ENCODE assay signal across 1 cellular context in the genomic region with DNA sequence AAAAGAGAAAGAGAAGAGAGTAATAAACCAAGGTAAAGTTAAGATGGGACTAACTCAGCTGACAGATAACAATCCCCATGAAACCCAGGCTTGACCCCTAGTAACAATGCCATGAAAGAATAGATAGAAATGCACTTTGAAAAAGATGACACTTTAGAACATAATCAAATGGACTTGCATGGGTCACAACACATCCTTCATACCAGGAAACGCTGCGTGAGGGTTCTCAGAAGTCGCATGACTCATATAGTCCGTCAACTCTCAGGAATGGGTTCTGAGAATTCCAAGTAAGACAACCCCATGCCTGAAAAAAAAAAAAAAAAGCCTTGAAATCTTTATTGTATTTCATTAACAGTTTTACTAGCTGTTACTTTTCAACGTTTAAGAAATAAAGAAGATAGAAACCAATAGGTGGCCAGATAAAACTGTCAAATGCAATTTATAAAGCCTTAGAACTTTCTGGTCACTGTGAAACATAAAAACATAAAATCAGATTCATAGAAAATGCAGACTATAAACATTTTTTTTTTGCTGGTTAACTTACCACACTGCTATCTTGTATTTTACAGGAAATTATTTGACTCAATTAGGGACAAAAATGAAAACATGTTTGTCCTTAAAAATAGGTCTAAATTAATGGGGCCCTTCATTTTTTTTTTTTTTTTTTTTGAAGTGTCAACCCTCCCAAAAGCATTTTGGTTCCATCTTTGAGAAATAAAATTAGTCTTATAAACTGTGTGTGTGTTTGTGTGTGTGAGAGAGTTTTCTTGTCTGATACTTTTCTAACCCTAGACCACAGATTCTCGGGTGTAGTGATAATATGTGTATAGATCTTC.
TF ChIP-seq lines count a peak whose summit lies in the region.

No MANE protein-coding gene starts in this region.

TF ChIP-seq in K562, 482 proteins besides CTCF, POLR2A, EP300 and RAD21 (continued from another document and continues in another):
- TF ChIP-seq, protein P1, sequence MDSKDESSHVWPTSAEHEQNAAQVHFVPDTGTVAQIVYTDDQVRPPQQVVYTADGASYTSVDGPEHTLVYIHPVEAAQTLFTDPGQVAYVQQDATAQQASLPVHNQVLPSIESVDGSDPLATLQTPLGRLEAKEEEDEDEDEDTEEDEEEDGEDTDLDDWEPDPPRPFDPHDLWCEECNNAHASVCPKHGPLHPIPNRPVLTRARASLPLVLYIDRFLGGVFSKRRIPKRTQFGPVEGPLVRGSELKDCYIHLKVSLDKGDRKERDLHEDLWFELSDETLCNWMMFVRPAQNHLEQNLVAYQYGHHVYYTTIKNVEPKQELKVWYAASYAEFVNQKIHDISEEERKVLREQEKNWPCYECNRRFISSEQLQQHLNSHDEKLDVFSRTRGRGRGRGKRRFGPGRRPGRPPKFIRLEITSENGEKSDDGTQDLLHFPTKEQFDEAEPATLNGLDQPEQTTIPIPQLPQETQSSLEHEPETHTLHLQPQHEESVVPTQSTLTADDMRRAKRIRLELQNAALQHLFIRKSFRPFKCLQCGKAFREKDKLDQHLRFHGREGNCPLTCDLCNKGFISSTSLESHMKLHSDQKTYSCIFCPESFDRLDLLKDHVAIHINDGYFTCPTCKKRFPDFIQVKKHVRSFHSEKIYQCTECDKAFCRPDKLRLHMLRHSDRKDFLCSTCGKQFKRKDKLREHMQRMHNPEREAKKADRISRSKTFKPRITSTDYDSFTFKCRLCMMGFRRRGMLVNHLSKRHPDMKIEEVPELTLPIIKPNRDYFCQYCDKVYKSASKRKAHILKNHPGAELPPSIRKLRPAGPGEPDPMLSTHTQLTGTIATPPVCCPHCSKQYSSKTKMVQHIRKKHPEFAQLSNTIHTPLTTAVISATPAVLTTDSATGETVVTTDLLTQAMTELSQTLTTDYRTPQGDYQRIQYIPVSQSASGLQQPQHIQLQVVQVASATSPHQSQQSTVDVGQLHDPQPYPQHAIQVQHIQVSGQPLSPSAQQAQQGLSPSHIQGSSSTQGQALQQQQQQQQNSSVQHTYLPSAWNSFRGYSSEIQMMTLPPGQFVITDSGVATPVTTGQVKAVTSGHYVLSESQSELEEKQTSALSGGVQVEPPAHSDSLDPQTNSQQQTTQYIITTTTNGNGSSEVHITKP (IDR thresholded peaks at IDR 0.05; ENCODE audit: partially characterized antibody), result no peak
- TF ChIP-seq RBM39 (optimal IDR thresholded peaks at IDR 0.05; ENCODE audit: low read depth, low read length), result no peak
- TF ChIP-seq ZKSCAN1 (IDR thresholded peaks at IDR 0.05; ENCODE audit: low read depth, low read length), result no peak
- TF ChIP-seq, protein P2, sequence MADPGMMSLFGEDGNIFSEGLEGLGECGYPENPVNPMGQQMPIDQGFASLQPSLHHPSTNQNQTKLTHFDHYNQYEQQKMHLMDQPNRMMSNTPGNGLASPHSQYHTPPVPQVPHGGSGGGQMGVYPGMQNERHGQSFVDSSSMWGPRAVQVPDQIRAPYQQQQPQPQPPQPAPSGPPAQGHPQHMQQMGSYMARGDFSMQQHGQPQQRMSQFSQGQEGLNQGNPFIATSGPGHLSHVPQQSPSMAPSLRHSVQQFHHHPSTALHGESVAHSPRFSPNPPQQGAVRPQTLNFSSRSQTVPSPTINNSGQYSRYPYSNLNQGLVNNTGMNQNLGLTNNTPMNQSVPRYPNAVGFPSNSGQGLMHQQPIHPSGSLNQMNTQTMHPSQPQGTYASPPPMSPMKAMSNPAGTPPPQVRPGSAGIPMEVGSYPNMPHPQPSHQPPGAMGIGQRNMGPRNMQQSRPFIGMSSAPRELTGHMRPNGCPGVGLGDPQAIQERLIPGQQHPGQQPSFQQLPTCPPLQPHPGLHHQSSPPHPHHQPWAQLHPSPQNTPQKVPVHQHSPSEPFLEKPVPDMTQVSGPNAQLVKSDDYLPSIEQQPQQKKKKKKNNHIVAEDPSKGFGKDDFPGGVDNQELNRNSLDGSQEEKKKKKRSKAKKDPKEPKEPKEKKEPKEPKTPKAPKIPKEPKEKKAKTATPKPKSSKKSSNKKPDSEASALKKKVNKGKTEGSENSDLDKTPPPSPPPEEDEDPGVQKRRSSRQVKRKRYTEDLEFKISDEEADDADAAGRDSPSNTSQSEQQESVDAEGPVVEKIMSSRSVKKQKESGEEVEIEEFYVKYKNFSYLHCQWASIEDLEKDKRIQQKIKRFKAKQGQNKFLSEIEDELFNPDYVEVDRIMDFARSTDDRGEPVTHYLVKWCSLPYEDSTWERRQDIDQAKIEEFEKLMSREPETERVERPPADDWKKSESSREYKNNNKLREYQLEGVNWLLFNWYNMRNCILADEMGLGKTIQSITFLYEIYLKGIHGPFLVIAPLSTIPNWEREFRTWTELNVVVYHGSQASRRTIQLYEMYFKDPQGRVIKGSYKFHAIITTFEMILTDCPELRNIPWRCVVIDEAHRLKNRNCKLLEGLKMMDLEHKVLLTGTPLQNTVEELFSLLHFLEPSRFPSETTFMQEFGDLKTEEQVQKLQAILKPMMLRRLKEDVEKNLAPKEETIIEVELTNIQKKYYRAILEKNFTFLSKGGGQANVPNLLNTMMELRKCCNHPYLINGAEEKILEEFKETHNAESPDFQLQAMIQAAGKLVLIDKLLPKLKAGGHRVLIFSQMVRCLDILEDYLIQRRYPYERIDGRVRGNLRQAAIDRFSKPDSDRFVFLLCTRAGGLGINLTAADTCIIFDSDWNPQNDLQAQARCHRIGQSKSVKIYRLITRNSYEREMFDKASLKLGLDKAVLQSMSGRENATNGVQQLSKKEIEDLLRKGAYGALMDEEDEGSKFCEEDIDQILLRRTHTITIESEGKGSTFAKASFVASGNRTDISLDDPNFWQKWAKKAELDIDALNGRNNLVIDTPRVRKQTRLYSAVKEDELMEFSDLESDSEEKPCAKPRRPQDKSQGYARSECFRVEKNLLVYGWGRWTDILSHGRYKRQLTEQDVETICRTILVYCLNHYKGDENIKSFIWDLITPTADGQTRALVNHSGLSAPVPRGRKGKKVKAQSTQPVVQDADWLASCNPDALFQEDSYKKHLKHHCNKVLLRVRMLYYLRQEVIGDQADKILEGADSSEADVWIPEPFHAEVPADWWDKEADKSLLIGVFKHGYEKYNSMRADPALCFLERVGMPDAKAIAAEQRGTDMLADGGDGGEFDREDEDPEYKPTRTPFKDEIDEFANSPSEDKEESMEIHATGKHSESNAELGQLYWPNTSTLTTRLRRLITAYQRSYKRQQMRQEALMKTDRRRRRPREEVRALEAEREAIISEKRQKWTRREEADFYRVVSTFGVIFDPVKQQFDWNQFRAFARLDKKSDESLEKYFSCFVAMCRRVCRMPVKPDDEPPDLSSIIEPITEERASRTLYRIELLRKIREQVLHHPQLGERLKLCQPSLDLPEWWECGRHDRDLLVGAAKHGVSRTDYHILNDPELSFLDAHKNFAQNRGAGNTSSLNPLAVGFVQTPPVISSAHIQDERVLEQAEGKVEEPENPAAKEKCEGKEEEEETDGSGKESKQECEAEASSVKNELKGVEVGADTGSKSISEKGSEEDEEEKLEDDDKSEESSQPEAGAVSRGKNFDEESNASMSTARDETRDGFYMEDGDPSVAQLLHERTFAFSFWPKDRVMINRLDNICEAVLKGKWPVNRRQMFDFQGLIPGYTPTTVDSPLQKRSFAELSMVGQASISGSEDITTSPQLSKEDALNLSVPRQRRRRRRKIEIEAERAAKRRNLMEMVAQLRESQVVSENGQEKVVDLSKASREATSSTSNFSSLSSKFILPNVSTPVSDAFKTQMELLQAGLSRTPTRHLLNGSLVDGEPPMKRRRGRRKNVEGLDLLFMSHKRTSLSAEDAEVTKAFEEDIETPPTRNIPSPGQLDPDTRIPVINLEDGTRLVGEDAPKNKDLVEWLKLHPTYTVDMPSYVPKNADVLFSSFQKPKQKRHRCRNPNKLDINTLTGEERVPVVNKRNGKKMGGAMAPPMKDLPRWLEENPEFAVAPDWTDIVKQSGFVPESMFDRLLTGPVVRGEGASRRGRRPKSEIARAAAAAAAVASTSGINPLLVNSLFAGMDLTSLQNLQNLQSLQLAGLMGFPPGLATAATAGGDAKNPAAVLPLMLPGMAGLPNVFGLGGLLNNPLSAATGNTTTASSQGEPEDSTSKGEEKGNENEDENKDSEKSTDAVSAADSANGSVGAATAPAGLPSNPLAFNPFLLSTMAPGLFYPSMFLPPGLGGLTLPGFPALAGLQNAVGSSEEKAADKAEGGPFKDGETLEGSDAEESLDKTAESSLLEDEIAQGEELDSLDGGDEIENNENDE (IDR thresholded peaks at IDR 0.05; ENCODE audit: low read depth, low read length), result no peak
- 0 out of 2 replicates have a peak, but pooled peaks have one; percentile 77 for TF ChIP-seq NFATC3 (IDR thresholded peaks at IDR 0.05)
- TF ChIP-seq DMBX1 (CRISPR knock-in tag; IDR thresholded peaks at IDR 0.05; ENCODE audit: borderline replicate concordance), result no peak
- TF ChIP-seq FOXJ2 (tag; IDR thresholded peaks at IDR 0.05), result no peak
- no peak for TF ChIP-seq NFXL1 (CRISPR knock-in tag; IDR thresholded peaks at IDR 0.05)
- TF ChIP-seq, protein P3, sequence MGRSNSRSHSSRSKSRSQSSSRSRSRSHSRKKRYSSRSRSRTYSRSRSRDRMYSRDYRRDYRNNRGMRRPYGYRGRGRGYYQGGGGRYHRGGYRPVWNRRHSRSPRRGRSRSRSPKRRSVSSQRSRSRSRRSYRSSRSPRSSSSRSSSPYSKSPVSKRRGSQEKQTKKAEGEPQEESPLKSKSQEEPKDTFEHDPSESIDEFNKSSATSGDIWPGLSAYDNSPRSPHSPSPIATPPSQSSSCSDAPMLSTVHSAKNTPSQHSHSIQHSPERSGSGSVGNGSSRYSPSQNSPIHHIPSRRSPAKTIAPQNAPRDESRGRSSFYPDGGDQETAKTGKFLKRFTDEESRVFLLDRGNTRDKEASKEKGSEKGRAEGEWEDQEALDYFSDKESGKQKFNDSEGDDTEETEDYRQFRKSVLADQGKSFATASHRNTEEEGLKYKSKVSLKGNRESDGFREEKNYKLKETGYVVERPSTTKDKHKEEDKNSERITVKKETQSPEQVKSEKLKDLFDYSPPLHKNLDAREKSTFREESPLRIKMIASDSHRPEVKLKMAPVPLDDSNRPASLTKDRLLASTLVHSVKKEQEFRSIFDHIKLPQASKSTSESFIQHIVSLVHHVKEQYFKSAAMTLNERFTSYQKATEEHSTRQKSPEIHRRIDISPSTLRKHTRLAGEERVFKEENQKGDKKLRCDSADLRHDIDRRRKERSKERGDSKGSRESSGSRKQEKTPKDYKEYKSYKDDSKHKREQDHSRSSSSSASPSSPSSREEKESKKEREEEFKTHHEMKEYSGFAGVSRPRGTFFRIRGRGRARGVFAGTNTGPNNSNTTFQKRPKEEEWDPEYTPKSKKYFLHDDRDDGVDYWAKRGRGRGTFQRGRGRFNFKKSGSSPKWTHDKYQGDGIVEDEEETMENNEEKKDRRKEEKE (IDR thresholded peaks at IDR 0.05; ENCODE audit: borderline replicate concordance in 1 of 2, control insufficient read depth in 1 of 2, low read depth in 2 of 2, low read length in 1 of 2), result no peak
- no peak for TF ChIP-seq PURB (CRISPR knock-in tag; IDR thresholded peaks at IDR 0.05; ENCODE audit: low read depth)
- TF ChIP-seq, protein P4, sequence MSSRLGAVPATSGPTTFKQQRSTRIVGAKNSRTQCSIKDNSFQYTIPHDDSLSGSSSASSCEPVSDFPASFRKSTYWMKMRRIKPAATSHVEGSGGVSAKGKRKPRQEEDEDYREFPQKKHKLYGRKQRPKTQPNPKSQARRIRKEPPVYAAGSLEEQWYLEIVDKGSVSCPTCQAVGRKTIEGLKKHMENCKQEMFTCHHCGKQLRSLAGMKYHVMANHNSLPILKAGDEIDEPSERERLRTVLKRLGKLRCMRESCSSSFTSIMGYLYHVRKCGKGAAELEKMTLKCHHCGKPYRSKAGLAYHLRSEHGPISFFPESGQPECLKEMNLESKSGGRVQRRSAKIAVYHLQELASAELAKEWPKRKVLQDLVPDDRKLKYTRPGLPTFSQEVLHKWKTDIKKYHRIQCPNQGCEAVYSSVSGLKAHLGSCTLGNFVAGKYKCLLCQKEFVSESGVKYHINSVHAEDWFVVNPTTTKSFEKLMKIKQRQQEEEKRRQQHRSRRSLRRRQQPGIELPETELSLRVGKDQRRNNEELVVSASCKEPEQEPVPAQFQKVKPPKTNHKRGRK (tag; IDR thresholded peaks at IDR 0.05), result no peak
- TF ChIP-seq, protein P5, sequence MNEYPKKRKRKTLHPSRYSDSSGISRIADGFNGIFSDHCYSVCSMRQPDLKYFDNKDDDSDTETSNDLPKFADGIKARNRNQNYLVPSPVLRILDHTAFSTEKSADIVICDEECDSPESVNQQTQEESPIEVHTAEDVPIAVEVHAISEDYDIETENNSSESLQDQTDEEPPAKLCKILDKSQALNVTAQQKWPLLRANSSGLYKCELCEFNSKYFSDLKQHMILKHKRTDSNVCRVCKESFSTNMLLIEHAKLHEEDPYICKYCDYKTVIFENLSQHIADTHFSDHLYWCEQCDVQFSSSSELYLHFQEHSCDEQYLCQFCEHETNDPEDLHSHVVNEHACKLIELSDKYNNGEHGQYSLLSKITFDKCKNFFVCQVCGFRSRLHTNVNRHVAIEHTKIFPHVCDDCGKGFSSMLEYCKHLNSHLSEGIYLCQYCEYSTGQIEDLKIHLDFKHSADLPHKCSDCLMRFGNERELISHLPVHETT (CRISPR knock-in tag; conservative IDR thresholded peaks at IDR 0.05 in 1 of 2, IDR thresholded peaks at IDR 0.05 in 1 of 2), result no peak
- TF ChIP-seq TAL1 (IDR thresholded peaks at IDR 0.05), result 0 out of 2 replicates have a peak, but pooled peaks have one; percentile 4
- no peak for TF ChIP-seq HMG20B (CRISPR knock-in tag; IDR thresholded peaks at IDR 0.05)
- TF ChIP-seq, protein P6, sequence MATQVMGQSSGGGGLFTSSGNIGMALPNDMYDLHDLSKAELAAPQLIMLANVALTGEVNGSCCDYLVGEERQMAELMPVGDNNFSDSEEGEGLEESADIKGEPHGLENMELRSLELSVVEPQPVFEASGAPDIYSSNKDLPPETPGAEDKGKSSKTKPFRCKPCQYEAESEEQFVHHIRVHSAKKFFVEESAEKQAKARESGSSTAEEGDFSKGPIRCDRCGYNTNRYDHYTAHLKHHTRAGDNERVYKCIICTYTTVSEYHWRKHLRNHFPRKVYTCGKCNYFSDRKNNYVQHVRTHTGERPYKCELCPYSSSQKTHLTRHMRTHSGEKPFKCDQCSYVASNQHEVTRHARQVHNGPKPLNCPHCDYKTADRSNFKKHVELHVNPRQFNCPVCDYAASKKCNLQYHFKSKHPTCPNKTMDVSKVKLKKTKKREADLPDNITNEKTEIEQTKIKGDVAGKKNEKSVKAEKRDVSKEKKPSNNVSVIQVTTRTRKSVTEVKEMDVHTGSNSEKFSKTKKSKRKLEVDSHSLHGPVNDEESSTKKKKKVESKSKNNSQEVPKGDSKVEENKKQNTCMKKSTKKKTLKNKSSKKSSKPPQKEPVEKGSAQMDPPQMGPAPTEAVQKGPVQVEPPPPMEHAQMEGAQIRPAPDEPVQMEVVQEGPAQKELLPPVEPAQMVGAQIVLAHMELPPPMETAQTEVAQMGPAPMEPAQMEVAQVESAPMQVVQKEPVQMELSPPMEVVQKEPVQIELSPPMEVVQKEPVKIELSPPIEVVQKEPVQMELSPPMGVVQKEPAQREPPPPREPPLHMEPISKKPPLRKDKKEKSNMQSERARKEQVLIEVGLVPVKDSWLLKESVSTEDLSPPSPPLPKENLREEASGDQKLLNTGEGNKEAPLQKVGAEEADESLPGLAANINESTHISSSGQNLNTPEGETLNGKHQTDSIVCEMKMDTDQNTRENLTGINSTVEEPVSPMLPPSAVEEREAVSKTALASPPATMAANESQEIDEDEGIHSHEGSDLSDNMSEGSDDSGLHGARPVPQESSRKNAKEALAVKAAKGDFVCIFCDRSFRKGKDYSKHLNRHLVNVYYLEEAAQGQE (CRISPR knock-in tag; IDR thresholded peaks at IDR 0.05; ENCODE audit: low read depth), result no peak
- peak; percentile 85 for TF ChIP-seq ARID1B (IDR thresholded peaks at IDR 0.05)
- TF ChIP-seq ZNF507 (tag; conservative IDR thresholded peaks at IDR 0.05), result no peak
